8 cellular contexts compared by ENCODE assay signal in genomic region chr3:190424478-190425439, GRCh38. TPM values are rescaled to one million over a fixed set of nuclear protein-coding genes. Genes with fewer than 3 reads are reported as not detected.
DNase-seq lines count a peak whose midpoint lies in the region; ATAC-seq and TF ChIP-seq lines count a peak whose summit lies in the region.

No MANE protein-coding gene starts in this region.

- H2AFZ ChIP-seq in PC-3 (ENCODE audit: low read length), result peak overlapping the region; percentile 35; the same call in 1 of the 2 replicates

- POLR2A ChIA-PET in PC-3 (lab: Charles Lee; ENCODE audit: unreplicated experiment), result interaction anchor here (0.7 kb wide), 3 partner anchors 23 to 107 kb away, joined by 3 to 11 read pairs (median 4); no protein-coding TSS in a partner anchor

- no peaks in the 10 kb centered on the region for H3K9me3 ChIP-seq in PC-3 (ENCODE audit: low read length)

- H3K9ac ChIP-seq in PC-3 (ENCODE audit: low read length), result no peak overlapping the region

- no peaks in the 10 kb centered on the region for H4K20me1 ChIP-seq in PC-3 (ENCODE audit: low read length)

- CTCF ChIA-PET in PC-3 (lab: Charles Lee), result interaction anchor here (0.6 to 1.1 kb wide), 10 partner anchors 19 to 444 kb away, joined by 3 to 15 read pairs (median 5); no protein-coding TSS in a partner anchor

- TF ChIP-seq CTCF in PC-3 (conservative IDR thresholded peaks at IDR 0.05; ENCODE audit: low read depth, low read length), result peak; percentile 81

- H3K4me2 ChIP-seq in PC-3 (ENCODE audit: low read length), result 0 out of 2 replicates have a peak overlapping the region, but pooled peaks have one; percentile 16

- BruUV-seq in PC-3 (replicated peaks; lab: Mats Ljungman, UMichigan), result TSS peak; percentile 100

- H3K79me2 ChIP-seq in PC-3 (ENCODE audit: low read length), result no peaks in the 10 kb centered on the region

- no peaks in the 10 kb centered on the region for H3F3A ChIP-seq in PC-3 (ENCODE audit: low read length, unreplicated experiment)

- no peak overlapping the region for H3K27ac ChIP-seq in PC-3 (ENCODE audit: low read length)

- no peaks in the 10 kb centered on the region for H3K27me3 ChIP-seq in PC-3 (ENCODE audit: low read length)

- intact Hi-C loops in PC-3 (cut with micrococcal nuclease), result loop anchor here (1.0 to 10.0 kb wide), 6 partner anchors 40 to 463 kb away; partner anchors contain the start of gene CLDN1

- in situ Hi-C loops in G401 (cut with HindIII; ENCODE audit: low sequenced_read_pairs), result no loop called here

- peak; percentile 53 for DNase-seq in G401 (ENCODE audit: low spot score)
- DNase-seq in HuH-7.5 (ENCODE audit: low spot score), result peak; percentile 15
- DNase-seq in PC-3, result peak; percentile 78
- DNase-seq in activated naive CD4-positive, alpha-beta T cell treated with anti-CD3 and anti-CD28 coated beads, Interleukin-2, amount 50 U/mL, for 16 hours, result peak; percentile 27
- DNase-seq in glomerular endothelial cell (ENCODE audit: extremely low read depth, low read depth, low spot score), result peak; percentile 57
- DNase-seq in putamen (ENCODE audit: low spot score), result peak; percentile 49
- DNase-seq in 8988T, result no peak

- H3K4me1 ChIP-seq in PC-3 (ENCODE audit: insufficient read depth, low read length), result no peaks in the 10 kb centered on the region

- peak; percentile 63 for ATAC-seq in GM21717 (IDR thresholded peaks at IDR 0.05; ENCODE audit: unreplicated experiment)
- ATAC-seq in PC-3, result peak; percentile 82

- no peaks in the 10 kb centered on the region for H3K9me2 ChIP-seq in PC-3 (replicated peaks; ENCODE audit: low read length)

- H3K36me3 ChIP-seq in PC-3 (ENCODE audit: low read depth, low read length), result no peaks in the 10 kb centered on the region

- no peak overlapping the region for H3K4me3 ChIP-seq in PC-3 (ENCODE audit: low read length)

RNA-seq across cellular contexts. Expression of gene TMEM207, which starts 24.9 kb away (rescaled TPM):
- not detected in 2 replicates for total RNA-seq in G401 (2014; rRNA removed; shearing (Covaris generic))
- total RNA-seq in PC-3 (2014; rRNA removed), result not detected in 2 replicates
- not detected in 2 replicates for total RNA-seq in glomerular endothelial cell

RNA-seq across cellular contexts. Expression of gene CLDN16, which starts 36.8 kb away (rescaled TPM):
- total RNA-seq in G401 (2014; rRNA removed; shearing (Covaris generic)), result not detected in 2 replicates
- total RNA-seq in PC-3 (2014; rRNA removed) (not detected in 2 replicates), glomerular endothelial cell (0.06 and 2.5 TPM in 2 replicates)
